9 cellular contexts compared by ENCODE assay signal in genomic region chr1:201504179-201504631, GRCh38. TPM values are rescaled to one million over a fixed set of nuclear protein-coding genes. Genes with fewer than 3 reads are reported as not detected.
A peak's percentile ranks its signal among the peaks of the same experiment; 100 is the strongest.
DNase-seq lines count a peak whose midpoint lies in the region; ATAC-seq and TF ChIP-seq lines count a peak whose summit lies in the region.
"Had no signal": no experiment of that assay in that cellular context is flagged by ENCODE, and none has a peak within 500 bp of the region (broad histone marks: within the 10 kb centered on the region; RNA-seq: fewer than 3 reads in every experiment).

No MANE protein-coding gene starts in this region.

- peaks cover 59% of the 10 kb centered on the region for H3K4me1 Mint-ChIP-seq in mesothelial cell of epicardium

- BruUV-seq in OCI-LY7 (replicated peaks; lab: Mats Ljungman, UMichigan), result no TSS peak

- peak overlapping the region; percentile 99 for H3K27ac Mint-ChIP-seq in mesothelial cell of epicardium

- no peak for ATAC-seq in GM21423 (IDR thresholded peaks at IDR 0.05; ENCODE audit: unreplicated experiment)

- WGBS in tibial nerve, 2 donors, result 25 to 40% methylated on average over 3 of the region's 3 CpGs

- peak overlapping the region; percentile 16 to 51 for H3K9ac ChIP-seq in colonic mucosa (ENCODE audit: low read depth in 2 of 2, low read length in 2 of 2)

- TF ChIP-seq CTCF in OCI-LY7 (conservative IDR thresholded peaks at IDR 0.05; ENCODE audit: low read length) (no peak), colonic mucosa (IDR thresholded peaks at IDR 0.05) (no peak), mesothelial cell of epicardium (IDR thresholded peaks at IDR 0.05; ENCODE audit: unreplicated experiment) (no peak), tibial nerve (IDR thresholded peaks at IDR 0.05) (no peak)

- H4K20me1 ChIP-seq in OCI-LY7 (ENCODE audit: insufficient read depth, low read length), result peaks cover 1% of the 10 kb centered on the region; the same call in 1 of the 2 replicates

- H3K4me3 ChIP-seq in OCI-LY7 (ENCODE audit: low read depth, low read length, poor library complexity, severe bottlenecking), result no peak overlapping the region
- no peak overlapping the region for H3K4me3 ChIP-seq in colonic mucosa
- peak overlapping the region; percentile 4 to 87 (median 64) for H3K4me3 ChIP-seq in tibial nerve

- H3K79me2 ChIP-seq in OCI-LY7 (ENCODE audit: insufficient read depth, low read depth, low read length), result peaks cover 33% of the 10 kb centered on the region; the same call in 1 of the 2 replicates

- H3K4me2 ChIP-seq in OCI-LY7 (ENCODE audit: low read length), result peak overlapping the region; percentile 79

- no peak for TF ChIP-seq POLR2A in tibial nerve (IDR thresholded peaks at IDR 0.05)

- H3K36me3 Mint-ChIP-seq in mesothelial cell of epicardium, result no peaks in the 10 kb centered on the region

- H2AFZ ChIP-seq in OCI-LY7 (ENCODE audit: low read length), result no peak overlapping the region

- intact Hi-C loops in OCI-LY7 (cut with micrococcal nuclease; ENCODE audit: unreplicated experiment), result no loop called here
- intact Hi-C loops in colonic mucosa (cut with DNase I), result no loop called here

- H3K9me3 ChIP-seq in OCI-LY7 (ENCODE audit: low read length), result no peaks in the 10 kb centered on the region
- no peaks in the 10 kb centered on the region for H3K9me3 ChIP-seq in colonic mucosa
- H3K9me3 ChIP-seq in tibial nerve, result no peaks in the 10 kb centered on the region

- no peak for TF ChIP-seq EP300 in tibial nerve (IDR thresholded peaks at IDR 0.05)

- no peaks in the 10 kb centered on the region for H3K9me3 Mint-ChIP-seq in mesothelial cell of epicardium

- H3K4me3 Mint-ChIP-seq in mesothelial cell of epicardium, result no peak overlapping the region

- POLR2A ChIA-PET in OCI-LY7 (lab: Charles Lee), result interaction anchor here (0.9 to 3.8 kb wide), 4 partner anchors 7 to 21 kb away, joined by 3 to 32 read pairs (median 10); no protein-coding TSS in a partner anchor

- DNase-seq in OCI-LY7 (ENCODE audit: low spot score) (no peak), colonic mucosa (no peak), mesothelial cell of epicardium (ENCODE audit: low spot score in 2 of 2, unreplicated experiment in 2 of 2) (no peak), tibial nerve (ENCODE audit: low spot score in 2 of 2) (no peak), NCI-H345 treated with DMSO at 0.1 percent for 48 hours (lab: John Stamatoyannopoulos, UW; ENCODE audit: unreplicated experiment) (no peak), COLO829 (ENCODE audit: low spot score) (no peak), NCI-H128 (lab: John Stamatoyannopoulos, UW; ENCODE audit: unreplicated experiment) (no peak)
- DNase-seq: NCI-H1105 treated with DMSO at 0.1 percent for 48 hours had no signal

- H3K4me1 ChIP-seq in OCI-LY7 (ENCODE audit: insufficient read depth, low read length, poor library complexity, severe bottlenecking), result peaks cover 69% of the 10 kb centered on the region
- H3K4me1 ChIP-seq in colonic mucosa, result peaks cover 6% of the 10 kb centered on the region
- peaks cover 3 to 83% (median 57%) of the 10 kb centered on the region in 4 donors for H3K4me1 ChIP-seq in tibial nerve

- H3K36me3 ChIP-seq in OCI-LY7 (ENCODE audit: insufficient read depth, low read length) (no peaks in the 10 kb centered on the region), colonic mucosa (no peaks in the 10 kb centered on the region), tibial nerve (no peaks in the 10 kb centered on the region)

- H3K27me3 ChIP-seq in colonic mucosa, result no peaks in the 10 kb centered on the region
- no peaks in the 10 kb centered on the region for H3K27me3 ChIP-seq in tibial nerve

- no peaks in the 10 kb centered on the region for H3K27me3 Mint-ChIP-seq in mesothelial cell of epicardium (ENCODE audit: low read depth)

- H3K27ac ChIP-seq in OCI-LY7 (ENCODE audit: low read depth, low read length, poor library complexity, severe bottlenecking) (peak overlapping the region; percentile 41), colonic mucosa (peak overlapping the region; percentile 91), tibial nerve (peak overlapping the region; percentile 88 to 98 (median 92))

- CTCF ChIA-PET in OCI-LY7 (lab: Charles Lee; ENCODE audit: unreplicated experiment), result interaction anchor here (0.7 to 3.1 kb wide), 4 partner anchors 9 to 91 kb away, joined by 3 to 24 read pairs (median 4); no protein-coding TSS in a partner anchor

- no peaks in the 10 kb centered on the region for H3K9me2 ChIP-seq in OCI-LY7 (ENCODE audit: insufficient read depth, low read length)

RNA-seq across cellular contexts. Expression of gene CSRP1, which starts 2.7 kb away (rescaled TPM):
- 46.4 and 52.8 TPM in 2 replicates for total RNA-seq in OCI-LY7 (2014; rRNA removed; shearing (Covaris generic))
- 72.2 and 89.8 TPM in 2 replicates for total RNA-seq in OCI-LY7 (2022)
- total RNA-seq in colonic mucosa, result 100 to 1,000 TPM; 186 to 376 TPM
- total RNA-seq in mesothelial cell of epicardium, result 10.4 to 11.4 TPM (median 10.7 TPM) in 3 replicates
- total RNA-seq in tibial nerve, result 1,000 to 10,000 TPM in 3 of 4 donors, 100 to 1,000 TPM in 1; 548 to 1,751 (median 1,444) TPM

RNA-seq across cellular contexts. Expression of gene NAV1, which starts 34.7 kb away (rescaled TPM):
- total RNA-seq in OCI-LY7 (2014; rRNA removed; shearing (Covaris generic)), result 2.5 and 4.2 TPM in 2 replicates
- 19.8 and 20.7 TPM in 2 replicates for total RNA-seq in OCI-LY7 (2022)
- 10 to 100 TPM; 17.9 to 24.1 TPM for total RNA-seq in colonic mucosa
- total RNA-seq in mesothelial cell of epicardium, result 88.8 to 95.9 TPM (median 95.4 TPM) in 3 replicates
- 10 to 100 TPM; 22.9 to 49.2 (median 34.2) TPM for total RNA-seq in tibial nerve

RNA-seq across cellular contexts. Expression of gene PHLDA3, which starts 35.2 kb away (rescaled TPM):
- total RNA-seq in OCI-LY7 (2014; rRNA removed; shearing (Covaris generic)), result not detected in 2 replicates
- total RNA-seq in OCI-LY7 (2022) (not detected in 2 replicates), colonic mucosa (10 to 100 TPM; 13.1 to 21.2 TPM), mesothelial cell of epicardium (84.0 to 92.8 TPM (median 87.5 TPM) in 3 replicates), tibial nerve (100 to 1,000 TPM; 243 to 301 (median 271) TPM)

Comparison
In these comparisons a context has a peak if more than half of its experiments do, and no peak if none do; other contexts are left out.
1. H3K27ac ChIP-seq: peak in every context shown above with its lines; median percentile 92 in tibial nerve; 91 in colonic mucosa; 41 in OCI-LY7.
2. H3K4me3 ChIP-seq: peak in tibial nerve (4 of 4); none in OCI-LY7 (single experiment) and colonic mucosa (single experiment).
3. RNA of gene PHLDA3, which starts 35.2 kb away (total RNA-seq): 243 to 301 TPM in tibial nerve, 84.0 to 92.8 TPM in mesothelial cell of epicardium and 13.1 to 21.2 TPM in colonic mucosa; not detected in OCI-LY7; every median in the first group is over 10 times any median in the second.